ENCODE assay signal across 8 cellular contexts in the genomic region with DNA sequence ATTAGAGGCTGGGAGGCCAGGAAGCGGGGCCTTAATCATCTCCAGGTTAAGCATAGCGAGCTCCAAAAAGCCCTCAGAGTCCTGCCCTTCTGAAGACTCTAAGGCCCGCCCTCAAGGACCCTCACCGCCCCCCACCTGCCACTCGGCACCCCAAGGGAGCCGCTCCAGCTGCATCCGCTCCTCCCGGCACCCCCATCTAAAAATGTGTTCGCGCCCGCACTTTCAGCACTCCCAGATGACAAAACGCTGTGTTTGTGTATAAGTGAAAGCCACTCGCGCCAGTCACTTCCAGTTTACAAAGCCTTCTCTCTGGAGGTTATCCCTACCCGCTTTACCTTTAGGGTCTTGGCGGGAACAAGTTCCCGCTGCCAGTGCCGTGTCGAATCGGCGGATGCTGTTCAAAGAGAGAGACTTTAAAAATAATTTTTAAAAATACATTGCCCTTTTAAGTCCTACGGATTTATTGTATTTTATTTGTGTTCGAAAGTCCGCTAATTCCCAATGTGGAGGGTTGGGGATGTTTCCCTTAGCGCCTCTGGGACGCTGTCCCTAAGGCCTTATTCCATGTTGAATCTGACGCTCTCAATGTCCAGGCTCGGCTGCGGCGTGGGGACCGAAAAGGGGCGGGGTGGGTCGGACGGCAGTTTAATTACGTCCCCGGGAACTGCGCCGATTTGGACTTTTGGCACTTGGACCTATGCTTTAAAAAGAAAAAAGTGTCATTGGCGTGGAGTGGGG. TPM values are rescaled to one million over a fixed set of nuclear protein-coding genes. Genes with fewer than 3 reads are reported as not detected.
DNase-seq lines count a peak whose midpoint lies in the region; ATAC-seq and TF ChIP-seq lines count a peak whose summit lies in the region.

TSS of gene DCLRE1A (minus strand) at position 64 of the 738 bp plus-strand sequence. CDS start 900 bp downstream, outside the sequence.
A gene with protein sequence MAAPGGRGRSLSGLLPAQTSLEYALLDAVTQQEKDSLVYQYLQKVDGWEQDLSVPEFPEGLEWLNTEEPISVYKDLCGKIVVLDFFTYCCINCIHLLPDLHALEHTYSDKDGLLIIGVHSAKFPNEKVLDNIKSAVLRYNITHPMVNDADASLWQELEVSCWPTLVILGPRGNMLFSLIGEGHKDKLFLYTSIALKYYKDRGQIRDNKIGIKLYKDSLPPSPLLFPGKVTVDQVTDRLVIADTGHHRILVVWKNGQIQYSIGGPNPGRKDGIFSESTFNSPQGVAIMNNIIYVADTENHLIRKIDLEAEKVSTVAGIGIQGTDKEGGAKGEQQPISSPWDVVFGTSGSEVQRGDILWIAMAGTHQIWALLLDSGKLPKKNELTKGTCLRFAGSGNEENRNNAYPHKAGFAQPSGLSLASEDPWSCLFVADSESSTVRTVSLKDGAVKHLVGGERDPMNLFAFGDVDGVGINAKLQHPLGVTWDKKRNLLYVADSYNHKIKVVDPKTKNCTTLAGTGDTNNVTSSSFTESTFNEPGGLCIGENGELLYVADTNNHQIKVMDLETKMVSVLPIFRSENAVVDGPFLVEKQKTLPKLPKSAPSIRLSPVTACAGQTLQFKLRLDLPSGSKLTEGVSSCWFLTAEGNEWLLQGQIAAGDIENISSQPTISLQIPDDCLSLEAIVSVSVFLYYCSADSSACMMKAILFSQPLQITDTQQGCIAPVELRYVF (plus strand): TSS at position 643 of the 738 bp plus-strand sequence. CDS start 212 bp downstream, outside the sequence.

- peak within 1 kb of the TSS; percentile 99 for H3K27ac Mint-ChIP-seq in GM23338
- peak within 1 kb of the TSS; percentile 98 for H3K27ac Mint-ChIP-seq in activated naive CD4-positive, alpha-beta T cell treated with anti-CD3 and anti-CD28 coated beads for 36 hours

- H3K9ac ChIP-seq in Loucy (ENCODE audit: low read depth, low read length, poor library complexity, severe bottlenecking): peak within 1 kb of the TSS; percentile 97

- H3K27me3 ChIP-seq in GM23338 (ENCODE audit: insufficient read depth) (no peaks in the 10 kb centered on the region), Loucy (ENCODE audit: insufficient read depth, low read length, poor library complexity, severe bottlenecking) (no peaks in the 10 kb centered on the region), gastroesophageal sphincter (no peaks in the 10 kb centered on the region)

- TF ChIP-seq CTCF in GM23338 (conservative IDR thresholded peaks at IDR 0.05; ENCODE audit: low read depth in 2 of 2) (no peak), Loucy (conservative IDR thresholded peaks at IDR 0.05; ENCODE audit: low read length) (no peak), gastroesophageal sphincter (IDR thresholded peaks at IDR 0.05) (no peak)

- 1% methylated on average over 17 to 24 of the region's 39 CpGs for WGBS in gastroesophageal sphincter (ENCODE audit: low coverage in 1 of 2), 2 donors

- H3K9me3 Mint-ChIP-seq in GM23338: 0 out of 3 replicates have a peak, but pooled peaks cover 2% of the 10 kb centered on the region
- no peaks in the 10 kb centered on the region for H3K9me3 Mint-ChIP-seq in activated naive CD4-positive, alpha-beta T cell treated with anti-CD3 and anti-CD28 coated beads for 36 hours

- H3K27ac ChIP-seq in GM23338 (ENCODE audit: low read depth) (peak within 1 kb of the TSS; percentile 98), gastroesophageal sphincter (peak within 1 kb of the TSS; percentile 82 to 95 (median 92))

- DNase-seq in DMS79 (lab: John Stamatoyannopoulos, UW): peak; percentile 51
- peak; percentile 86 for DNase-seq in GM23338 (ENCODE audit: low spot score)
- peak; percentile 86 for DNase-seq in SK-N-DZ (ENCODE audit: low spot score)
- peak; percentile 67 for DNase-seq in activated naive CD4-positive, alpha-beta T cell treated with anti-CD3 and anti-CD28 coated beads for 36 hours
- DNase-seq in non-pigmented ciliary epithelial cell (ENCODE audit: low read depth): peak; percentile 23
- peak; percentile 87 for DNase-seq in superior temporal gyrus (ENCODE audit: extremely low spot score)

- peak in 1 of 2 donors; percentile 5 for TF ChIP-seq POLR2A in gastroesophageal sphincter (IDR thresholded peaks at IDR 0.05)

- peaks cover 19% of the 10 kb centered on the region; the same call in 2 of the 3 replicates for H3K4me1 Mint-ChIP-seq in GM23338
- peaks cover 35% of the 10 kb centered on the region for H3K4me1 Mint-ChIP-seq in activated naive CD4-positive, alpha-beta T cell treated with anti-CD3 and anti-CD28 coated beads for 36 hours (ENCODE audit: low read depth)

- peak within 1 kb of the TSS; percentile 86 for H3K4me2 ChIP-seq in GM23338
- H3K4me2 ChIP-seq in Loucy (ENCODE audit: low read depth, low read length, poor library complexity, severe bottlenecking): peak within 1 kb of the TSS; percentile 95

- CTCF ChIA-PET in activated naive CD4-positive, alpha-beta T cell treated with anti-CD3 and anti-CD28 coated beads for 36 hours (lab: Charles Lee): interaction anchor here (0.6 kb wide), 1 partner anchor 37 kb away, joined by 3 read pairs; no protein-coding TSS in a partner anchor

- peaks cover 10% of the 10 kb centered on the region for H3K27me3 Mint-ChIP-seq in GM23338 (ENCODE audit: insufficient read depth, low read depth, poor library complexity)
- H3K27me3 Mint-ChIP-seq in activated naive CD4-positive, alpha-beta T cell treated with anti-CD3 and anti-CD28 coated beads for 36 hours (ENCODE audit: low read depth): no peaks in the 10 kb centered on the region

- no peaks in the 10 kb centered on the region for H3K9me2 ChIP-seq in GM23338 (ENCODE audit: insufficient read depth)
- H3K9me2 ChIP-seq in Loucy (replicated peaks; ENCODE audit: low read depth, low read length): no peaks in the 10 kb centered on the region

- TF ChIP-seq EP300 in gastroesophageal sphincter (IDR thresholded peaks at IDR 0.05): no peak

- intact Hi-C loops in activated naive CD4-positive, alpha-beta T cell treated with anti-CD3 and anti-CD28 coated beads for 36 hours (cut with micrococcal nuclease): loop anchor here (1.0 to 10.0 kb wide), 10 partner anchors 57 to 968 kb away; partner anchors contain the start of genes CCDC186 and FHIP2A

- ATAC-seq in GM23338 (peak; percentile 82), gastroesophageal sphincter (peak; percentile 83)

- H2AFZ ChIP-seq in GM23338: peak within 1 kb of the TSS; percentile 76
- peak within 1 kb of the TSS; percentile 92 for H2AFZ ChIP-seq in Loucy (ENCODE audit: low read length)

- H3K36me3 ChIP-seq in GM23338 (ENCODE audit: insufficient read depth) (peaks cover 7% of the 10 kb centered on the region; the same call in 1 of the 2 replicates), Loucy (ENCODE audit: insufficient read depth, low read length) (no peaks in the 10 kb centered on the region), gastroesophageal sphincter (peaks cover 0 to 6% of the 10 kb centered on the region in 2 donors)

- H3F3A ChIP-seq in GM23338 (replicated peaks; ENCODE audit: low read depth): no peaks in the 10 kb centered on the region
- peaks cover 11% of the 10 kb centered on the region; the same call in 1 of the 2 replicates for H3F3A ChIP-seq in Loucy (ENCODE audit: low read depth)

- H3K36me3 Mint-ChIP-seq in GM23338 (ENCODE audit: low read depth): peaks cover 7% of the 10 kb centered on the region; the same call in 2 of the 3 replicates
- peaks cover 11% of the 10 kb centered on the region for H3K36me3 Mint-ChIP-seq in activated naive CD4-positive, alpha-beta T cell treated with anti-CD3 and anti-CD28 coated beads for 36 hours (ENCODE audit: low read depth)

- peak within 1 kb of the TSS; percentile 99 for H3K4me3 Mint-ChIP-seq in GM23338
- peak within 1 kb of the TSS; percentile 95 for H3K4me3 Mint-ChIP-seq in activated naive CD4-positive, alpha-beta T cell treated with anti-CD3 and anti-CD28 coated beads for 36 hours

- H3K79me2 ChIP-seq in GM23338 (replicated peaks; ENCODE audit: insufficient read depth): peaks cover 46% of the 10 kb centered on the region
- peaks cover 91% of the 10 kb centered on the region for H3K79me2 ChIP-seq in Loucy (ENCODE audit: insufficient read depth, low read length)

- H4K20me1 ChIP-seq in GM23338 (replicated peaks; ENCODE audit: insufficient read depth): no peaks in the 10 kb centered on the region
- peaks cover 12% of the 10 kb centered on the region for H4K20me1 ChIP-seq in Loucy (ENCODE audit: insufficient read depth, low read length, poor library complexity, severe bottlenecking)

- peak within 1 kb of the TSS; percentile 80 for H3K4me3 ChIP-seq in GM23338
- peak within 1 kb of the TSS; percentile 87 for H3K4me3 ChIP-seq in Loucy (ENCODE audit: low read length, poor library complexity, severe bottlenecking)
- peak within 1 kb of the TSS; percentile 66 to 69 for H3K4me3 ChIP-seq in gastroesophageal sphincter

- H3K9me3 ChIP-seq in Loucy (ENCODE audit: insufficient read depth, low read depth, low read length) (no peaks in the 10 kb centered on the region), gastroesophageal sphincter (no peaks in the 10 kb centered on the region)

- H3K4me1 ChIP-seq in GM23338 (ENCODE audit: insufficient read depth) (peaks cover 18% of the 10 kb centered on the region), Loucy (ENCODE audit: insufficient read depth, low read length, poor library complexity, severe bottlenecking) (peaks cover 71% of the 10 kb centered on the region), gastroesophageal sphincter (peaks cover 13 to 72% (median 14%) of the 10 kb centered on the region in 3 donors)

RNA-seq across cellular contexts. Expression of gene DCLRE1A, which starts in this region (rescaled TPM):
- 13.5 and 13.8 TPM in 2 replicates for total RNA-seq in GM23338 (2014; rRNA removed; shearing (Covaris generic))
- polyA plus RNA-seq in GM23338 (2016; fragmentation: Nextera tagmentation; extraction: Ambion mirVana): 4.3 and 6.1 TPM in 2 replicates
- polyA plus RNA-seq in SK-N-DZ (2014; cell fraction: cytosol; rRNA removed): 24.7 and 28.8 TPM in 2 replicates
- polyA plus RNA-seq in SK-N-DZ (2014; cell fraction: nucleus; rRNA removed): 18.6 and 18.9 TPM in 2 replicates
- total RNA-seq in activated naive CD4-positive, alpha-beta T cell treated with anti-CD3 and anti-CD28 coated beads for 36 hours: 1 to 10 TPM; 8.1 to 8.7 TPM
- total RNA-seq in gastroesophageal sphincter: 1 to 10 TPM; 4.2 to 9.8 (median 6.2) TPM

RNA-seq across cellular contexts. Expression of the second gene that starts in this region (rescaled TPM):
- 20.2 and 28.1 TPM in 2 replicates for total RNA-seq in GM23338 (2014; rRNA removed; shearing (Covaris generic))
- 13.0 and 15.5 TPM in 2 replicates for polyA plus RNA-seq in GM23338 (2016; fragmentation: Nextera tagmentation; extraction: Ambion mirVana)
- 13.1 and 14.7 TPM in 2 replicates for polyA plus RNA-seq in SK-N-DZ (2014; cell fraction: cytosol; rRNA removed)
- polyA plus RNA-seq in SK-N-DZ (2014; cell fraction: nucleus; rRNA removed): 8.4 and 12.0 TPM in 2 replicates
- total RNA-seq in activated naive CD4-positive, alpha-beta T cell treated with anti-CD3 and anti-CD28 coated beads for 36 hours: 10 to 100 TPM; 12.6 to 13.9 TPM
- 10 to 100 TPM; 41.2 to 80.9 (median 62.1) TPM for total RNA-seq in gastroesophageal sphincter

Comparison
In these comparisons a context has a peak if more than half of its experiments do, and no peak if none do; other contexts are left out.
1. Peak in every context shown above with its lines: DNase-seq, ATAC-seq, H3K4me3 ChIP-seq and H3K27ac ChIP-seq.
2. DNase-seq: peak in every context shown above with its lines; median percentile 87 in superior temporal gyrus; 86 in GM23338; 86 in SK-N-DZ; 67 in activated naive CD4-positive, alpha-beta T cell treated with anti-CD3 and anti-CD28 coated beads for 36 hours; 51 in DMS79; 23 in non-pigmented ciliary epithelial cell.